8 cellular contexts compared by ENCODE assay signal in genomic region chr12:101351682-101352081, GRCh38.
"Had no signal": no experiment of that assay in that cellular context is flagged by ENCODE, and none has a peak within 500 bp of the region (broad histone marks: within the 10 kb centered on the region; RNA-seq: fewer than 3 reads in every experiment).

No MANE protein-coding gene starts in this region.

- ATAC-seq: GM12878 had no signal

- FAIRE-seq: G401.6, GM12878, GM12891, GM12892, GM18507, GM19239 had no signal

- DNase-seq: GDM1, GF-D8 had no signal

- H3K4me3 ChIP-seq: GM12878 had no signal
